11 cellular contexts compared by ENCODE assay signal in genomic region chr7:141074997-141075396, GRCh38. TPM values are rescaled to one million over a fixed set of nuclear protein-coding genes. Genes with fewer than 3 reads are reported as not detected.
DNase-seq lines count a peak whose midpoint lies in the region; ATAC-seq and TF ChIP-seq lines count a peak whose summit lies in the region.
"Had no signal": no experiment of that assay in that cellular context is flagged by ENCODE, and none has a peak within 500 bp of the region (broad histone marks: within the 10 kb centered on the region; RNA-seq: fewer than 3 reads in every experiment).

No MANE protein-coding gene starts in this region.

- H3K27ac ChIP-seq in CD8-positive, alpha-beta T cell (ENCODE audit: low read depth, low read length), result no peak overlapping the region
- no peak overlapping the region for H3K27ac ChIP-seq in HUES6 (ENCODE audit: low read depth, low read length)
- H3K27ac ChIP-seq in duodenal mucosa (ENCODE audit: low read depth, low read length), result no peak overlapping the region
- no peak overlapping the region for H3K27ac ChIP-seq in Peyer's patch

- H3K4me3 Mint-ChIP-seq in CD8-positive, alpha-beta T cell, result peak overlapping the region; percentile 69
- H3K4me3 Mint-ChIP-seq in nephron, result peak overlapping the region; percentile 69 to 72 (median 70)

- H3K9ac ChIP-seq in HUES6 (ENCODE audit: low read length) (no peak overlapping the region), duodenal mucosa (ENCODE audit: low read depth in 1 of 2, low read length in 2 of 2) (no peak overlapping the region)

- no peak overlapping the region for H3K4me3 ChIP-seq in CD8-positive, alpha-beta T cell (ENCODE audit: low read depth, low read length)
- H3K4me3 ChIP-seq in HUES6 (ENCODE audit: low read depth, low read length) (peak overlapping the region; percentile 81), duodenal mucosa (ENCODE audit: low read depth in 1 of 2, low read length in 2 of 2) (peak overlapping the region; percentile 60 to 66), Peyer's patch (peak overlapping the region in 1 of 4 donors; percentile 52)
- H3K4me3 ChIP-seq: K562 had no signal

- H3K9me3 ChIP-seq in CD8-positive, alpha-beta T cell (ENCODE audit: low read length), result no peaks in the 10 kb centered on the region
- H3K9me3 ChIP-seq in HUES6 (ENCODE audit: control insufficient read depth, insufficient read depth, low read depth, low read length), result no peaks in the 10 kb centered on the region
- no peaks in the 10 kb centered on the region for H3K9me3 ChIP-seq in duodenal mucosa (ENCODE audit: control insufficient read depth in 1 of 2, low read length in 2 of 2)
- no peaks in the 10 kb centered on the region for H3K9me3 ChIP-seq in Peyer's patch

- peaks cover 26% of the 10 kb centered on the region for H3K4me1 ChIP-seq in CD8-positive, alpha-beta T cell (ENCODE audit: insufficient read depth, low read length)
- H3K4me1 ChIP-seq in HUES6 (ENCODE audit: control insufficient read depth, insufficient read depth, low read length) (peaks cover 21% of the 10 kb centered on the region), duodenal mucosa (ENCODE audit: control insufficient read depth in 1 of 2, insufficient read depth in 2 of 2, low read length in 2 of 2) (peaks cover 14 to 20% of the 10 kb centered on the region in 2 donors), Peyer's patch (peaks cover 0 to 33% (median 13%) of the 10 kb centered on the region in 4 donors)

- intact Hi-C loops in CD8-positive, alpha-beta T cell (cut with DNase I, micrococcal nuclease), result no loop called here

- no peak for ATAC-seq in CD8-positive, alpha-beta T cell
- ATAC-seq: K562 had no signal

- no peak for DNase-seq in CD8-positive, alpha-beta T cell
- DNase-seq in Peyer's patch (no peak), COR-L47 (lab: John Stamatoyannopoulos, UW) (no peak), Kasumi-1 (lab: John Stamatoyannopoulos, UW) (no peak)
- DNase-seq: amniotic stem cell, GDM1, T-helper 9 cell had no signal

- peaks cover 18% of the 10 kb centered on the region for H3K27me3 ChIP-seq in CD8-positive, alpha-beta T cell (ENCODE audit: insufficient read depth, low read length)
- peaks cover 82% of the 10 kb centered on the region for H3K27me3 ChIP-seq in HUES6 (ENCODE audit: control insufficient read depth, insufficient read depth, low read length)
- peaks cover 59 to 64% of the 10 kb centered on the region in 2 donors for H3K27me3 ChIP-seq in duodenal mucosa (ENCODE audit: control insufficient read depth in 1 of 2, insufficient read depth in 2 of 2, low read length in 2 of 2)
- peaks cover 0 to 27% of the 10 kb centered on the region in 2 donors for H3K27me3 ChIP-seq in Peyer's patch

- no peak overlapping the region for H3K27ac Mint-ChIP-seq in CD8-positive, alpha-beta T cell
- no peak overlapping the region for H3K27ac Mint-ChIP-seq in nephron

- peaks cover 21% of the 10 kb centered on the region for H3K4me1 Mint-ChIP-seq in CD8-positive, alpha-beta T cell (ENCODE audit: low read depth)
- peaks cover 10% of the 10 kb centered on the region for H3K4me1 Mint-ChIP-seq in nephron

- TF ChIP-seq CTCF in CD8-positive, alpha-beta T cell (IDR thresholded peaks at IDR 0.05), result no peak
- TF ChIP-seq CTCF in nephron (IDR thresholded peaks at IDR 0.05; ENCODE audit: unreplicated experiment in 3 of 3) (no peak), Peyer's patch (IDR thresholded peaks at IDR 0.05) (no peak)

- no peaks in the 10 kb centered on the region for H3K36me3 Mint-ChIP-seq in CD8-positive, alpha-beta T cell
- H3K36me3 Mint-ChIP-seq in nephron (ENCODE audit: low read depth), result no peaks in the 10 kb centered on the region

- H3K27me3 Mint-ChIP-seq in CD8-positive, alpha-beta T cell (ENCODE audit: low read depth), result peaks cover 35% of the 10 kb centered on the region
- peaks cover 37% of the 10 kb centered on the region for H3K27me3 Mint-ChIP-seq in nephron (ENCODE audit: low read depth)

- H3K9me3 Mint-ChIP-seq in CD8-positive, alpha-beta T cell, result no peaks in the 10 kb centered on the region
- no peaks in the 10 kb centered on the region for H3K9me3 Mint-ChIP-seq in nephron

- POLR2A ChIA-PET in CD8-positive, alpha-beta T cell (lab: Charles Lee), result no interaction called here

- CTCF ChIA-PET in CD8-positive, alpha-beta T cell (lab: Charles Lee), result no interaction called here

- H3K36me3 ChIP-seq in CD8-positive, alpha-beta T cell (ENCODE audit: insufficient read depth, low read length), result no peaks in the 10 kb centered on the region
- H3K36me3 ChIP-seq in HUES6 (ENCODE audit: control insufficient read depth, insufficient read depth, low read length) (no peaks in the 10 kb centered on the region), duodenal mucosa (ENCODE audit: control insufficient read depth in 1 of 2, insufficient read depth in 2 of 2, low read length in 2 of 2) (no peaks in the 10 kb centered on the region), Peyer's patch (no peaks in the 10 kb centered on the region)

- TF ChIP-seq POLR2A in Peyer's patch (IDR thresholded peaks at IDR 0.05), result no peak

RNA-seq across cellular contexts. Expression of gene TMEM178B, which starts 1.1 kb away (rescaled TPM):
- total RNA-seq in CD8-positive, alpha-beta T cell, result under 1 TPM; 0.03 to 0.28 TPM
- total RNA-seq in Peyer's patch, result under 1 TPM in 3 of 4 donors, not detected in 1; under 0.01 to 0.66 (median 0.13) TPM
